ENCODE assay signal across 21 cellular contexts in the genomic region with DNA sequence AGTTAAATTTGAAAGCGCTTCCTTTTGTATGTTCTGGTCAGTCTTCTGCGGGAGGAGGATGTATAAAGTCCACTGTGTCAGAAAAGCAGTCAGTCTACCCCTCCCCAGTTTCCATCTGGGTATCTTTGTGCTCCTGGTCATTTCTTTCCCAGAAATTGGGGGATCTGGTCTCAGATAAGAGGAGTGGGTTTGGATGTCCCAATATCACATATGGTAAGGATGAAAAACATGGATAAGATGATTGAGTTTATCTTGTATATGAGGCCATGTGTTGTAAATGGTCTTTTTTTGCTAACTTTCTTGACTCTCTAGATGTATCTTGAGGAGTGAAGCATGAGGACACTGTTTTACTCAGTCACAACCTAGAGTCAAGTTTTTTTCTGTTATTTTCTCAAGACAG.
DNase-seq lines count a peak whose midpoint lies in the region; ATAC-seq and TF ChIP-seq lines count a peak whose summit lies in the region.
"Had no signal": no experiment of that assay in that cellular context is flagged by ENCODE, and none has a peak within 500 bp of the region (broad histone marks: within the 10 kb centered on the region; RNA-seq: fewer than 3 reads in every experiment).

No MANE protein-coding gene starts in this region.

- peaks cover 53% of the 10 kb centered on the region for H3K36me3 Mint-ChIP-seq in T-helper 1 cell treated with Interleukin-12 subunit alpha and Interleukin-12 subunit beta and Interleukin-4 antibody, amounts not matched to agents 30 μg/mL and 1 μg/mL, for 36 hours (ENCODE audit: low read depth)
- H3K36me3 Mint-ChIP-seq in CD4-positive, CD25-positive, alpha-beta regulatory T cell, result peaks cover 41% of the 10 kb centered on the region
- H3K36me3 Mint-ChIP-seq in activated B cell treated with CpG ODN at 0.5 μM for 24 hours (ENCODE audit: low read depth), result no peaks in the 10 kb centered on the region
- H3K36me3 Mint-ChIP-seq in mesothelial cell of epicardium, result no peaks in the 10 kb centered on the region
- H3K36me3 Mint-ChIP-seq: neural progenitor cell had no signal

- no peak overlapping the region for H3K4me3 ChIP-seq in CD4-positive, CD25-positive, alpha-beta regulatory T cell (ENCODE audit: low read depth, low read length)
- H3K4me3 ChIP-seq in lower lobe of right lung (no peak overlapping the region), right cardiac atrium (ENCODE audit: low read length) (no peak overlapping the region)
- H3K4me3 ChIP-seq: heart right ventricle, left lung, neural progenitor cell had no signal

- H3K27me3 ChIP-seq in CD4-positive, CD25-positive, alpha-beta regulatory T cell (ENCODE audit: control insufficient read depth, insufficient read depth, low read length), result no peaks in the 10 kb centered on the region
- no peaks in the 10 kb centered on the region for H3K27me3 ChIP-seq in lower lobe of right lung (ENCODE audit: low read depth)
- no peaks in the 10 kb centered on the region for H3K27me3 ChIP-seq in right cardiac atrium (ENCODE audit: control insufficient read depth, insufficient read depth)
- H3K27me3 ChIP-seq: heart right ventricle, left lung, neural progenitor cell had no signal

- intact Hi-C loops in activated B cell treated with CpG ODN at 0.5 μM for 24 hours (cut with micrococcal nuclease) (no loop called here), lower lobe of right lung (cut with DNase I) (no loop called here), right cardiac atrium (cut with DNase I) (no loop called here)

- peaks cover 73% of the 10 kb centered on the region for H3K4me1 Mint-ChIP-seq in T-helper 1 cell treated with Interleukin-12 subunit alpha and Interleukin-12 subunit beta and Interleukin-4 antibody, amounts not matched to agents 30 μg/mL and 1 μg/mL, for 36 hours (ENCODE audit: low read depth)
- peaks cover 35 to 89% (median 60%) of the 10 kb centered on the region in 4 donors for H3K4me1 Mint-ChIP-seq in CD4-positive, CD25-positive, alpha-beta regulatory T cell
- peaks cover 76% of the 10 kb centered on the region for H3K4me1 Mint-ChIP-seq in activated B cell treated with CpG ODN at 0.5 μM for 24 hours
- H3K4me1 Mint-ChIP-seq in mesothelial cell of epicardium, result peaks cover 25% of the 10 kb centered on the region

- CTCF ChIA-PET in activated B cell treated with CpG ODN at 0.5 μM for 24 hours (lab: Charles Lee), result no interaction called here

- H3K9me3 ChIP-seq in CD4-positive, CD25-positive, alpha-beta regulatory T cell (ENCODE audit: control insufficient read depth in 2 of 2, low read length in 2 of 2), result no peaks in the 10 kb centered on the region
- H3K9me3 ChIP-seq in lower lobe of right lung (no peaks in the 10 kb centered on the region), right cardiac atrium (ENCODE audit: control insufficient read depth, low read length) (no peaks in the 10 kb centered on the region)
- H3K9me3 ChIP-seq: heart right ventricle, left lung had no signal

- H3K4me3 Mint-ChIP-seq in T-helper 1 cell treated with Interleukin-12 subunit alpha and Interleukin-12 subunit beta and Interleukin-4 antibody, amounts not matched to agents 30 μg/mL and 1 μg/mL, for 36 hours, result no peak overlapping the region
- H3K4me3 Mint-ChIP-seq in CD4-positive, CD25-positive, alpha-beta regulatory T cell, result peak overlapping the region in 2 of 4 donors; percentile 10 to 21
- H3K4me3 Mint-ChIP-seq in activated B cell treated with CpG ODN at 0.5 μM for 24 hours (no peak overlapping the region), mesothelial cell of epicardium (no peak overlapping the region)
- H3K4me3 Mint-ChIP-seq: dendritic cell treated with granulocyte-macrophage colony-stimulating factor and Interleukin-4, amounts not matched to agents 40 ng/mL and 50 ng/mL, for 4 days; HFFc6; neural progenitor cell had no signal

- H3K27ac Mint-ChIP-seq in T-helper 1 cell treated with Interleukin-12 subunit alpha and Interleukin-12 subunit beta and Interleukin-4 antibody, amounts not matched to agents 30 μg/mL and 1 μg/mL, for 36 hours, result peak overlapping the region; percentile 46
- peak overlapping the region in 2 of 3 donors; percentile 63 to 70 for H3K27ac Mint-ChIP-seq in CD4-positive, CD25-positive, alpha-beta regulatory T cell
- H3K27ac Mint-ChIP-seq in activated B cell treated with CpG ODN at 0.5 μM for 24 hours (peak overlapping the region; percentile 57), mesothelial cell of epicardium (peak overlapping the region; percentile 51)
- H3K27ac Mint-ChIP-seq: dendritic cell treated with granulocyte-macrophage colony-stimulating factor and Interleukin-4, amounts not matched to agents 40 ng/mL and 50 ng/mL, for 4 days; HFFc6; neural progenitor cell had no signal

- peaks cover 59% of the 10 kb centered on the region for H3K4me1 ChIP-seq in CD4-positive, CD25-positive, alpha-beta regulatory T cell (ENCODE audit: control insufficient read depth, insufficient read depth, low read length, poor library complexity, severe bottlenecking)
- H3K4me1 ChIP-seq in lower lobe of right lung, result peaks cover 47% of the 10 kb centered on the region
- H3K4me1 ChIP-seq in right cardiac atrium (ENCODE audit: control insufficient read depth, insufficient read depth, low read length), result peaks cover 9% of the 10 kb centered on the region
- H3K4me1 ChIP-seq: neural progenitor cell had no signal

- no peak for TF ChIP-seq CTCF in activated B cell treated with CpG ODN at 0.5 μM for 24 hours (IDR thresholded peaks at IDR 0.05)
- no peak for TF ChIP-seq CTCF in mesothelial cell of epicardium (IDR thresholded peaks at IDR 0.05; ENCODE audit: unreplicated experiment)
- no peak for TF ChIP-seq CTCF in lower lobe of right lung (IDR thresholded peaks at IDR 0.05)
- no peak for TF ChIP-seq CTCF in GM10266 (IDR thresholded peaks at IDR 0.05; ENCODE audit: control insufficient read depth, insufficient read depth, low read depth, missing control alignments)

- H3K27me3 Mint-ChIP-seq in T-helper 1 cell treated with Interleukin-12 subunit alpha and Interleukin-12 subunit beta and Interleukin-4 antibody, amounts not matched to agents 30 μg/mL and 1 μg/mL, for 36 hours (ENCODE audit: low read depth), result no peaks in the 10 kb centered on the region
- no peaks in the 10 kb centered on the region for H3K27me3 Mint-ChIP-seq in CD4-positive, CD25-positive, alpha-beta regulatory T cell
- H3K27me3 Mint-ChIP-seq in activated B cell treated with CpG ODN at 0.5 μM for 24 hours, result no peaks in the 10 kb centered on the region
- H3K27me3 Mint-ChIP-seq in mesothelial cell of epicardium (ENCODE audit: low read depth), result no peaks in the 10 kb centered on the region
- H3K27me3 Mint-ChIP-seq: dendritic cell treated with granulocyte-macrophage colony-stimulating factor and Interleukin-4, amounts not matched to agents 40 ng/mL and 50 ng/mL, for 4 days had no signal

- no peak overlapping the region for H3K27ac ChIP-seq in CD4-positive, CD25-positive, alpha-beta regulatory T cell (ENCODE audit: insufficient read depth, low read length, poor library complexity, severe bottlenecking)
- H3K27ac ChIP-seq in lower lobe of right lung (no peak overlapping the region), right cardiac atrium (ENCODE audit: low read length) (no peak overlapping the region)
- H3K27ac ChIP-seq: 22Rv1, heart right ventricle, neural progenitor cell had no signal

- no peak for DNase-seq in T-helper 1 cell
- DNase-seq in CD4-positive, CD25-positive, alpha-beta regulatory T cell, result no peak
- no peak for DNase-seq in activated B cell treated with CpG ODN at 0.5 μM for 24 hours
- no peak for DNase-seq in mesothelial cell of epicardium (ENCODE audit: low spot score in 2 of 2, unreplicated experiment in 2 of 2)
- DNase-seq in lower lobe of right lung, result no peak
- no peak for DNase-seq in GM10266 (ENCODE audit: extremely low spot score)
- no peak for DNase-seq in right cardiac atrium
- DNase-seq: AML-193; amniotic stem cell; heart right ventricle; HFFc6; left lung; NCI-H1105; NCI-H2029 treated with DMSO at 0.1 percent for 48 hours; NCI-H446 treated with DMSO at 0.1 percent for 48 hours; small intestine; stimulated activated CD4-positive, alpha-beta T cell treated with anti-CD3 and anti-CD28 coated beads, Interleukin-2, amount 100 ng/mL, for 48 hours had no signal

- POLR2A ChIA-PET in activated B cell treated with CpG ODN at 0.5 μM for 24 hours (lab: Charles Lee), result interaction anchor here (7.7 kb wide), 1 partner anchor 33 kb away, joined by 388 read pairs; no protein-coding TSS in a partner anchor

- 48% methylated on average over 2 of the region's 2 CpGs for WGBS in right cardiac atrium

- peaks cover 6% of the 10 kb centered on the region for H3K9me3 Mint-ChIP-seq in T-helper 1 cell treated with Interleukin-12 subunit alpha and Interleukin-12 subunit beta and Interleukin-4 antibody, amounts not matched to agents 30 μg/mL and 1 μg/mL, for 36 hours
- H3K9me3 Mint-ChIP-seq in CD4-positive, CD25-positive, alpha-beta regulatory T cell, result peaks cover 0 to 2% (median 0%) of the 10 kb centered on the region in 7 donors
- H3K9me3 Mint-ChIP-seq in activated B cell treated with CpG ODN at 0.5 μM for 24 hours (peaks cover 2% of the 10 kb centered on the region), mesothelial cell of epicardium (no peaks in the 10 kb centered on the region)
- H3K9me3 Mint-ChIP-seq: dendritic cell treated with granulocyte-macrophage colony-stimulating factor and Interleukin-4, amounts not matched to agents 40 ng/mL and 50 ng/mL, for 4 days; HFFc6; neural progenitor cell had no signal

- ATAC-seq in CD4-positive, CD25-positive, alpha-beta regulatory T cell (ENCODE audit: low read depth in 2 of 2), result no peak
- no peak for ATAC-seq in activated B cell treated with CpG ODN at 0.5 μM for 24 hours (ENCODE audit: low read depth)
- no peak for ATAC-seq in lower lobe of right lung
- no peak for ATAC-seq in right cardiac atrium
- ATAC-seq: heart right ventricle, left lung had no signal

- H3K36me3 ChIP-seq in CD4-positive, CD25-positive, alpha-beta regulatory T cell (ENCODE audit: control insufficient read depth, insufficient read depth, low read length), result peaks cover 45% of the 10 kb centered on the region
- H3K36me3 ChIP-seq in lower lobe of right lung, result peaks cover 16% of the 10 kb centered on the region
- H3K36me3 ChIP-seq: left lung, neural progenitor cell had no signal
